Comparison of ENCODE assay signal across 9 cellular contexts in genomic region chrX:122878269-122878668, GRCh38.
"Had no signal": no experiment of that assay in that cellular context is flagged by ENCODE, and none has a peak within 500 bp of the region (broad histone marks: within the 10 kb centered on the region; RNA-seq: fewer than 3 reads in every experiment).

No MANE protein-coding gene starts in this region.

- FAIRE-seq: HepG2 had no signal

- ATAC-seq: HCT116, HepG2 had no signal

- H3K4me2 ChIP-seq: KMS-11 had no signal

- H2AFZ ChIP-seq: GM23248 had no signal

- H3K4me3 ChIP-seq: GM23248, HAP-1 had no signal

- H3K36me3 ChIP-seq: HAP-1 had no signal

- H3K9me3 ChIP-seq: HAP-1 had no signal

- DNase-seq: GM23248, GOT3, H7, HFFc6, KBM-7 had no signal

- H3K9ac ChIP-seq: GM23248, KMS-11 had no signal

- H3K27ac ChIP-seq: GM23248, KMS-11 had no signal

- H3K4me1 ChIP-seq: HAP-1 had no signal
